22 cellular contexts compared by ENCODE assay signal in genomic region chr17:8332128-8332527, GRCh38. TPM values are rescaled to one million over a fixed set of nuclear protein-coding genes. Genes with fewer than 3 reads are reported as not detected.
DNase-seq lines count a peak whose midpoint lies in the region; ATAC-seq, FAIRE-seq and TF ChIP-seq lines count a peak whose summit lies in the region.
"Had no signal": no experiment of that assay in that cellular context is flagged by ENCODE, and none has a peak within 500 bp of the region (broad histone marks: within the 10 kb centered on the region; RNA-seq: fewer than 3 reads in every experiment).

No MANE protein-coding gene starts in this region.

- H2BK12ac ChIP-seq in H1 (ENCODE audit: low read depth, low read length), result no peak overlapping the region

- no peak for TF ChIP-seq CTCF in left ventricle myocardium inferior (IDR thresholded peaks at IDR 0.05; ENCODE audit: borderline replicate concordance)
- no peak for TF ChIP-seq CTCF in C4-2B (conservative IDR thresholded peaks at IDR 0.05)
- TF ChIP-seq CTCF in VCaP (conservative IDR thresholded peaks at IDR 0.05), result no peak
- no peak for TF ChIP-seq CTCF in H1 (IDR thresholded peaks at IDR 0.05; ENCODE audit: control extremely low read depth in 1 of 3, insufficient read depth in 1 of 3, low read depth in 1 of 3, low read length in 3 of 3)
- no peak for TF ChIP-seq CTCF in mammary epithelial cell (conservative IDR thresholded peaks at IDR 0.05 in 1 of 2, IDR thresholded peaks at IDR 0.05 in 1 of 2; ENCODE audit: extremely low read depth in 1 of 2, insufficient read depth in 1 of 2, low read depth in 1 of 2, low read length in 2 of 2)

- TF ChIP-seq POLR2A in H1 (IDR thresholded peaks at IDR 0.05; ENCODE audit: control extremely low read depth in 1 of 2, low read depth in 2 of 2, low read length in 2 of 2), result no peak

- no peak overlapping the region for H2BK20ac ChIP-seq in H1 (ENCODE audit: low read length)

- H3K4me1 ChIP-seq in left ventricle myocardium inferior (peaks cover 13% of the 10 kb centered on the region), right cardiac atrium (ENCODE audit: control insufficient read depth, insufficient read depth, low read length) (no peaks in the 10 kb centered on the region), H1 (replicated peaks in 1 of 4; ENCODE audit: control insufficient read depth in 3 of 4, insufficient read depth in 4 of 4, low read length in 3 of 4) (peaks cover 0 to 3% (median 2%) of the 10 kb centered on the region in 4 experiments; a peak in 4 of 7 replicates), mammary epithelial cell (ENCODE audit: insufficient read depth, low read length) (peaks cover under 1% of the 10 kb centered on the region)
- H3K4me1 ChIP-seq: A549, BE2C, Caco-2 had no signal

- no peak for TF ChIP-seq RAD21 in H1 (IDR thresholded peaks at IDR 0.05 in 1 of 2, conservative IDR thresholded peaks at IDR 0.05 in 1 of 2; ENCODE audit: low read depth in 2 of 2, low read length in 2 of 2)

- in situ Hi-C loops in mammary epithelial cell (cut with MboI; ENCODE audit: low sequenced_read_pairs in 2 of 2), result no loop called here

- no peak for TF ChIP-seq EP300 in H1 (IDR thresholded peaks at IDR 0.05; ENCODE audit: borderline replicate concordance in 1 of 2, low read depth in 2 of 2, low read length in 2 of 2)

- no peak overlapping the region for H2BK120ac ChIP-seq in H1 (replicated peaks; ENCODE audit: low read depth, low read length)

- H3K79me1 ChIP-seq in H1 (ENCODE audit: low read depth, low read length), result no peaks in the 10 kb centered on the region

- no peak for FAIRE-seq in H1 (lab: Jason Lieb, UNC)
- FAIRE-seq: A549, D721Med, G401.6, GM12891, GM19239 had no signal

- H4K20me1 ChIP-seq in H1 (replicated peaks in 1 of 2; ENCODE audit: control insufficient read depth in 1 of 2, insufficient read depth in 2 of 2, low read length in 2 of 2), result no peaks in the 10 kb centered on the region
- H4K20me1 ChIP-seq in mammary epithelial cell (ENCODE audit: insufficient read depth, low read length), result no peaks in the 10 kb centered on the region
- H4K20me1 ChIP-seq: BLaER1 had no signal

- H3K36me3 ChIP-seq in left ventricle myocardium inferior (no peaks in the 10 kb centered on the region), H1 (ENCODE audit: control insufficient read depth in 2 of 4, insufficient read depth in 4 of 4, low read length in 3 of 4) (no peaks in the 10 kb centered on the region), mammary epithelial cell (ENCODE audit: insufficient read depth, low read length) (no peaks in the 10 kb centered on the region)
- H3K36me3 ChIP-seq: BE2C, BLaER1 had no signal

- H3K27me3 ChIP-seq in left ventricle myocardium inferior (ENCODE audit: low read depth) (no peaks in the 10 kb centered on the region), right cardiac atrium (ENCODE audit: control insufficient read depth, insufficient read depth) (no peaks in the 10 kb centered on the region), H1 (replicated peaks in 1 of 4; ENCODE audit: control insufficient read depth in 3 of 4, extremely low read depth in 1 of 4, insufficient read depth in 3 of 4, low read length in 3 of 4) (peaks cover under 1 to 11% (median 8%) of the 10 kb centered on the region in 4 experiments; a peak in 6 of 7 replicates), mammary epithelial cell (ENCODE audit: insufficient read depth, low read length) (no peaks in the 10 kb centered on the region)
- H3K27me3 ChIP-seq: BE2C had no signal

- ATAC-seq in right cardiac atrium, result no peak
- ATAC-seq: CD8-positive, alpha-beta T cell had no signal

- H3K14ac ChIP-seq in H1 (ENCODE audit: insufficient read length), result no peak overlapping the region

- no peak overlapping the region for H3K4me3 ChIP-seq in left ventricle myocardium inferior
- no peak overlapping the region for H3K4me3 ChIP-seq in right cardiac atrium (ENCODE audit: low read length)
- no peak overlapping the region for H3K4me3 ChIP-seq in H1 (ENCODE audit: extremely low read depth in 1 of 4, insufficient read depth in 2 of 4, low read depth in 3 of 4, low read length in 4 of 4)
- H3K4me3 ChIP-seq in mammary epithelial cell (replicated peaks in 1 of 3; ENCODE audit: insufficient read depth in 1 of 3, low read depth in 2 of 3, low read length in 3 of 3), result no peak overlapping the region
- H3K4me3 ChIP-seq: A549, BLaER1 had no signal

- H3K23ac ChIP-seq in H1 (ENCODE audit: insufficient read length), result no peak overlapping the region

- H3K4me2 ChIP-seq in H1 (ENCODE audit: insufficient read depth in 1 of 2, low read depth in 2 of 2, low read length in 2 of 2) (no peak overlapping the region), mammary epithelial cell (ENCODE audit: insufficient read depth, low read depth, low read length) (no peak overlapping the region)
- H3K4me2 ChIP-seq: A549, BLaER1 had no signal

- H3K79me2 ChIP-seq in H1 (ENCODE audit: control insufficient read depth in 1 of 2, insufficient read depth in 2 of 2, low read length in 2 of 2) (no peaks in the 10 kb centered on the region), mammary epithelial cell (ENCODE audit: insufficient read depth, low read length) (no peaks in the 10 kb centered on the region)

- intact Hi-C loops in left ventricle myocardium inferior (cut with micrococcal nuclease), result no loop called here
- intact Hi-C loops in right cardiac atrium (cut with DNase I), result no loop called here
- intact Hi-C loops in mammary epithelial cell (cut with micrococcal nuclease), result no loop called here

- BruUV-seq in mammary epithelial cell (replicated peaks; lab: Mats Ljungman, UMichigan), result no TSS peak

- H4K8ac ChIP-seq in H1 (ENCODE audit: extremely low read depth, insufficient read depth, low read length), result peak overlapping the region; percentile 2; the same call in 1 of the 2 replicates

- no peaks in the 10 kb centered on the region for H3K9me3 ChIP-seq in left ventricle myocardium inferior (replicated peaks)
- H3K9me3 ChIP-seq in right cardiac atrium (ENCODE audit: control insufficient read depth, low read length), result no peaks in the 10 kb centered on the region
- no peaks in the 10 kb centered on the region for H3K9me3 ChIP-seq in H1 (ENCODE audit: insufficient read depth in 2 of 2, low read depth in 1 of 2, low read length in 1 of 2)
- no peaks in the 10 kb centered on the region for H3K9me3 ChIP-seq in mammary epithelial cell (replicated peaks; ENCODE audit: insufficient read depth, low read length)
- H3K9me3 ChIP-seq: A549, BE2C, BLaER1, Caco-2 had no signal

- 86% methylated on average over 2 of the region's 2 CpGs for WGBS in right cardiac atrium
- 87% methylated on average over 2 of the region's 2 CpGs; no CpG with 5 or more reads in 1 of the 2 experiments for WGBS in H1 (ENCODE audit: extremely low coverage in 1 of 2, insufficient coverage in 1 of 2, insufficient read length in 1 of 2, insufficient replicate concordance in 2 of 2, low coverage in 1 of 2, low lambda C conversion rate in 2 of 2, missing lambda C conversion rate in 1 of 2), 2 experiments
- 60% methylated on average over 2 of the region's 2 CpGs for WGBS in mammary epithelial cell (ENCODE audit: low coverage, missing lambda C conversion rate)

- no peak overlapping the region for H2BK15ac ChIP-seq in H1 (ENCODE audit: low read length)

- no peak overlapping the region for H4K5ac ChIP-seq in H1 (ENCODE audit: insufficient read length, low read depth, low read length)

- H3K23me2 ChIP-seq in H1 (ENCODE audit: low read depth, low read length), result peaks cover 3% of the 10 kb centered on the region; the same call in 1 of the 2 replicates

- H2AK5ac ChIP-seq in H1 (ENCODE audit: low read depth, low read length), result no peak overlapping the region

- dilution Hi-C loops in mammary epithelial cell (cut with HindIII; ENCODE audit: low sequenced_read_pairs), result no loop called here

- no peak overlapping the region for H3K56ac ChIP-seq in H1 (replicated peaks; ENCODE audit: insufficient read length, low read depth, low read length)

- CTCF ChIA-PET in H1 (lab: Charles Lee; ENCODE audit: partially characterized antibody) (interaction anchor here (1.0 to 1.4 kb wide), 3 partner anchors 13 to 29 kb away, joined by 3 to 5 read pairs (median 4); no protein-coding TSS in a partner anchor), mammary epithelial cell (lab: Charles Lee; ENCODE audit: low non-redundant PET) (no interaction called here)

- no peak overlapping the region for H3K4ac ChIP-seq in H1 (replicated peaks; ENCODE audit: insufficient read length, low read depth, low read length)

- POLR2A ChIA-PET in H1 (lab: Charles Lee; ENCODE audit: partially characterized antibody), result interaction anchor here (1.3 to 1.7 kb wide), 3 partner anchors 9 to 44 kb away, joined by 4 to 5 read pairs (median 5); partner anchors contain the start of gene KRABD2

- no peak overlapping the region for H2AFZ ChIP-seq in H1 (ENCODE audit: low read length)
- no peak overlapping the region for H2AFZ ChIP-seq in mammary epithelial cell (ENCODE audit: low read depth, low read length)

- H3K18ac ChIP-seq in H1 (ENCODE audit: extremely low read depth, low read length), result no peak overlapping the region

- no peak overlapping the region for H3K9ac ChIP-seq in H1 (replicated peaks in 1 of 4; ENCODE audit: extremely low read depth in 1 of 4, low read depth in 3 of 4, low read length in 3 of 4)
- H3K9ac ChIP-seq in mammary epithelial cell (ENCODE audit: insufficient read depth, low read length), result no peak overlapping the region
- H3K9ac ChIP-seq: BLaER1 had no signal

- no peak for DNase-seq in left ventricle myocardium inferior
- no peak for DNase-seq in right cardiac atrium
- DNase-seq in H1 (ENCODE audit: low read depth in 1 of 2, low spot score in 2 of 2), result no peak
- no peak for DNase-seq in activated CD4-positive, alpha-beta T cell treated with anti-CD3 and anti-CD28 coated beads for 48 hours
- DNase-seq in mammary epithelial cell, result no peak
- DNase-seq: Calu3; CD4-positive, alpha-beta T cell; CD8-positive, alpha-beta T cell; DMS79 treated with DMSO at 0.1 percent for 48 hours; GF-D8 had no signal

- no peak overlapping the region for H4K91ac ChIP-seq in H1 (replicated peaks; ENCODE audit: insufficient read length, low read length)

- H2BK5ac ChIP-seq in H1 (ENCODE audit: low read depth, low read length), result no peak overlapping the region

- H3K27ac ChIP-seq in left ventricle myocardium inferior (replicated peaks) (peak overlapping the region; percentile 46), right cardiac atrium (ENCODE audit: low read length) (no peak overlapping the region), C4-2B (peak overlapping the region; percentile 45), VCaP (peak overlapping the region; percentile 55), H1 (ENCODE audit: low read depth, low read length) (no peak overlapping the region), mammary epithelial cell (ENCODE audit: insufficient read depth, low read depth, low read length) (no peak overlapping the region)
- H3K27ac ChIP-seq: 22Rv1, A549, BLaER1 had no signal

RNA-seq across cellular contexts. Expression of gene ODF4, which starts 7.5 kb away (rescaled TPM):
- total RNA-seq in left ventricle myocardium inferior (not detected), right cardiac atrium (not detected), mammary epithelial cell (not detected)
- polyA plus RNA-seq in right cardiac atrium (not detected), H1 (2011; rRNA removed) (not detected in 2 replicates), mammary epithelial cell (not detected)
- not detected in 2 replicates for total RNA-seq in H1 (2021; fragmentation: NEBNext Ultra II Directional; extraction: Animal tissue kit (Norgen Biotek cat#: 25700))
- not detected for polyA plus RNA-seq in H1 (2011; cell fraction: cytosol; rRNA removed)
- polyA plus RNA-seq in H1 (2011; cell fraction: nucleus; rRNA removed), result not detected
- not detected in 4 replicates for polyA plus RNA-seq in H1 (2012, experiment 1 of 2)
- not detected for polyA plus RNA-seq in H1 (2012, experiment 2 of 2)
- not detected for polyA plus RNA-seq in H1 (2013, experiment 1 of 2)
- not detected for polyA plus RNA-seq in H1 (2013, experiment 2 of 2)
- not detected in 2 replicates for polyA minus RNA-seq in H1 (2011; rRNA and poly(A)+ RNA removed)
- polyA minus RNA-seq in H1 (2011; cell fraction: cytosol; rRNA and poly(A)+ RNA removed), result not detected
- polyA minus RNA-seq in H1 (2011; cell fraction: nucleus; rRNA and poly(A)+ RNA removed), result not detected
- not detected for polyA minus RNA-seq in mammary epithelial cell
- total RNA-seq: A172; Caco-2; Calu3; CD4-positive, alpha-beta T cell; CD8-positive, alpha-beta T cell had no signal
- polyA plus RNA-seq: A549 had no signal

RNA-seq across cellular contexts. Expression of gene ARHGEF15, which starts 22.1 kb away (rescaled TPM):
- total RNA-seq in left ventricle myocardium inferior (19.4 TPM), right cardiac atrium (10 to 100 TPM; 10.1 to 18.2 (median 13.4) TPM), mammary epithelial cell (not detected)
- polyA plus RNA-seq in right cardiac atrium (13.1 TPM), H1 (2011; rRNA removed) (4.1 and 9.3 TPM in 2 replicates), mammary epithelial cell (not detected)
- 0.67 and 1.8 TPM in 2 replicates for total RNA-seq in H1 (2021; fragmentation: NEBNext Ultra II Directional; extraction: Animal tissue kit (Norgen Biotek cat#: 25700))
- polyA plus RNA-seq in H1 (2011; cell fraction: cytosol; rRNA removed), result 0.80 TPM
- polyA plus RNA-seq in H1 (2011; cell fraction: nucleus; rRNA removed), result 2.7 TPM
- polyA plus RNA-seq in H1 (2012, experiment 1 of 2), result 0.41 to 0.90 TPM (median 0.66 TPM) in 4 replicates
- polyA plus RNA-seq in H1 (2012, experiment 2 of 2), result 0.72 TPM
- 0.87 TPM for polyA plus RNA-seq in H1 (2013, experiment 1 of 2)
- 0.72 TPM for polyA plus RNA-seq in H1 (2013, experiment 2 of 2)
- polyA minus RNA-seq in H1 (2011; rRNA and poly(A)+ RNA removed), result 0.63 and 0.66 TPM in 2 replicates
- polyA minus RNA-seq in H1 (2011; cell fraction: cytosol; rRNA and poly(A)+ RNA removed), result 0.66 TPM
- 0.60 TPM for polyA minus RNA-seq in H1 (2011; cell fraction: nucleus; rRNA and poly(A)+ RNA removed)
- not detected for polyA minus RNA-seq in mammary epithelial cell
- total RNA-seq: A172; Caco-2; Calu3; CD4-positive, alpha-beta T cell; CD8-positive, alpha-beta T cell had no signal
- polyA plus RNA-seq: A549 had no signal

RNA-seq across cellular contexts. Expression of gene SLC25A35, which starts 36.9 kb away (rescaled TPM):
- total RNA-seq in left ventricle myocardium inferior (1.3 TPM), right cardiac atrium (1 to 10 TPM; 2.0 to 4.7 (median 3.0) TPM), mammary epithelial cell (1 to 10 TPM in 1 of 2 donors, under 1 TPM in 1; 0.83 to 5.2 TPM)
- polyA plus RNA-seq in right cardiac atrium (5.2 TPM), H1 (2011; rRNA removed) (4.2 and 6.0 TPM in 2 replicates), mammary epithelial cell (2.0 TPM)
- 3.6 and 5.8 TPM in 2 replicates for total RNA-seq in H1 (2021; fragmentation: NEBNext Ultra II Directional; extraction: Animal tissue kit (Norgen Biotek cat#: 25700))
- polyA plus RNA-seq in H1 (2011; cell fraction: cytosol; rRNA removed), result 3.1 TPM
- 16.8 TPM for polyA plus RNA-seq in H1 (2011; cell fraction: nucleus; rRNA removed)
- polyA plus RNA-seq in H1 (2012, experiment 1 of 2), result 3.5 to 7.5 TPM (median 6.5 TPM) in 4 replicates
- 7.1 TPM for polyA plus RNA-seq in H1 (2012, experiment 2 of 2)
- 4.9 TPM for polyA plus RNA-seq in H1 (2013, experiment 1 of 2)
- 5.0 TPM for polyA plus RNA-seq in H1 (2013, experiment 2 of 2)
- 1.6 and 2.0 TPM in 2 replicates for polyA minus RNA-seq in H1 (2011; rRNA and poly(A)+ RNA removed)
- polyA minus RNA-seq in H1 (2011; cell fraction: cytosol; rRNA and poly(A)+ RNA removed), result 5.4 TPM
- 4.0 TPM for polyA minus RNA-seq in H1 (2011; cell fraction: nucleus; rRNA and poly(A)+ RNA removed)
- not detected for polyA minus RNA-seq in mammary epithelial cell

RNA-seq across cellular contexts. Expression of gene RANGRF, which starts 43.7 kb away (rescaled TPM):
- total RNA-seq in left ventricle myocardium inferior (25.6 TPM), right cardiac atrium (10 to 100 TPM; 27.2 to 33.0 (median 30.0) TPM), mammary epithelial cell (10 to 100 TPM; 11.3 to 25.4 TPM)
- polyA plus RNA-seq in right cardiac atrium (45.5 TPM), H1 (2011; rRNA removed) (49.6 and 52.8 TPM in 2 replicates), mammary epithelial cell (35.5 TPM)
- 36.9 and 39.4 TPM in 2 replicates for total RNA-seq in H1 (2021; fragmentation: NEBNext Ultra II Directional; extraction: Animal tissue kit (Norgen Biotek cat#: 25700))
- polyA plus RNA-seq in H1 (2011; cell fraction: cytosol; rRNA removed), result 57.8 TPM
- 77.2 TPM for polyA plus RNA-seq in H1 (2011; cell fraction: nucleus; rRNA removed)
- polyA plus RNA-seq in H1 (2012, experiment 1 of 2), result 48.7 to 53.1 TPM (median 50.5 TPM) in 4 replicates
- 76.5 TPM for polyA plus RNA-seq in H1 (2012, experiment 2 of 2)
- 59.0 TPM for polyA plus RNA-seq in H1 (2013, experiment 1 of 2)
- 57.7 TPM for polyA plus RNA-seq in H1 (2013, experiment 2 of 2)
- polyA minus RNA-seq in H1 (2011; rRNA and poly(A)+ RNA removed), result 19.5 and 20.1 TPM in 2 replicates
- 22.1 TPM for polyA minus RNA-seq in H1 (2011; cell fraction: cytosol; rRNA and poly(A)+ RNA removed)
- 14.0 TPM for polyA minus RNA-seq in H1 (2011; cell fraction: nucleus; rRNA and poly(A)+ RNA removed)
- 14.8 TPM for polyA minus RNA-seq in mammary epithelial cell

Comparison
In these comparisons a context has a peak if more than half of its experiments do, and no peak if none do; other contexts are left out.
1. H3K27ac ChIP-seq: peak in left ventricle myocardium inferior (single experiment), C4-2B (single experiment) and VCaP (single experiment); none in right cardiac atrium (single experiment), H1 (single experiment) and mammary epithelial cell (single experiment).